8 cellular contexts compared by ENCODE assay signal in the genomic region with DNA sequence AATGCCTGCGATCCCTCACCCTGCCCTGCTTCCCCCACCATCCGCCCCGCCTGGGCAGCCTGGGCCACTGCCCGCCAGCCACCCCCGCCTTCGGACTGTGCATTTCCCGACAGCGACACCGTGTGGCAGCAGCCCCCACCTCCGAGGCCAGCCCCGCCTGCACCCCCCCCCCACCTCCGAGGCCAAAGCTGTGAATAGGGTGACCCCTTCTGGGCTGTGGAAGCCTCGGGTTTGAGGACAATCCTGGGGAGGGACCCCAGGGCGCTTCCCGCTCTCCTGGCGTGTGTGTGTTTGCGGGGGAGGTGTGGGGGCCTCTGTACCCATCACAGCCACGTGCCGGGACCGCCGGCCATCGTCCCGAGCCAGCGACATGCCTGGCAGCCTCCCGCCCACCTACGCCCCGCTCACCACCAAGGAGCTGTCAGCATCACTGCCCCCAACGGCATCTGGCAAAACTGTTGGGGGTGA. TPM values are rescaled to one million over a fixed set of nuclear protein-coding genes. Genes with fewer than 3 reads are reported as not detected.
A peak's percentile ranks its signal among the peaks of the same experiment; 100 is the strongest.
DNase-seq lines count a peak whose midpoint lies in the region; ATAC-seq and TF ChIP-seq lines count a peak whose summit lies in the region.

No MANE protein-coding gene starts in this region.

- intact Hi-C loops in IMR-90 (cut with micrococcal nuclease) = loop anchor here (1.0 to 5.0 kb wide), 3 partner anchors 44 to 121 kb away; no protein-coding TSS in a partner anchor

- 0 out of 2 replicates have a peak overlapping the region, but pooled peaks have one; percentile 16 for H3K4me2 ChIP-seq in IMR-90 (ENCODE audit: low read depth, low read length)
- no peak overlapping the region for H3K4me2 ChIP-seq in osteoblast (ENCODE audit: insufficient read depth, low read length)

- CTCF ChIA-PET in IMR-90 (lab: Yijun Ruan, JAX) = interaction anchor here (0.7 to 4.0 kb wide), 5 partner anchors 44 to 120 kb away, joined by 3 to 24 read pairs (median 6); no protein-coding TSS in a partner anchor

- no peaks in the 10 kb centered on the region; a peak in 1 of 4 replicates for H3K79me1 ChIP-seq in IMR-90 (ENCODE audit: low read depth in 1 of 2, low read length in 2 of 2)

- no peaks in the 10 kb centered on the region for H3K27me3 ChIP-seq in GM06990 (replicated peaks; ENCODE audit: control insufficient read depth, insufficient read depth, low read length)
- no peaks in the 10 kb centered on the region for H3K27me3 ChIP-seq in IMR-90 (ENCODE audit: control insufficient read depth, insufficient read depth, low read length)
- H3K27me3 ChIP-seq in gastroesophageal sphincter = no peaks in the 10 kb centered on the region
- H3K27me3 ChIP-seq in osteoblast (ENCODE audit: insufficient read depth, low read length) = no peaks in the 10 kb centered on the region

- in situ Hi-C loops in IMR-90 (cut with MboI; ENCODE audit: low sequenced_read_pairs) = loop anchor here (5.0 kb wide), 1 partner anchor 109 kb away; no protein-coding TSS in a partner anchor

- peaks cover 13% of the 10 kb centered on the region for H3K79me2 ChIP-seq in osteoblast (ENCODE audit: insufficient read depth, low read length)

- peak overlapping the region; percentile 69; the same call in 1 of the 2 replicates for H3K4ac ChIP-seq in IMR-90 (ENCODE audit: low read depth, low read length)

- H3K23ac ChIP-seq in IMR-90 (ENCODE audit: low read depth, low read length) = no peak overlapping the region

- peak; percentile 98 for TF ChIP-seq CTCF in GM06990 (IDR thresholded peaks at IDR 0.05; ENCODE audit: insufficient read depth, low read length, poor library complexity, severe bottlenecking)
- TF ChIP-seq CTCF in IMR-90 (conservative IDR thresholded peaks at IDR 0.05; ENCODE audit: low read depth, low read length) = peak; percentile 98
- TF ChIP-seq CTCF in gastroesophageal sphincter (IDR thresholded peaks at IDR 0.05) = peak in 3 of 4 experiments; percentile 89 to 98 (median 93)
- peak; percentile 51 for TF ChIP-seq CTCF in osteoblast (IDR thresholded peaks at IDR 0.05; ENCODE audit: extremely low read depth, low read depth, low read length)

- no peaks in the 10 kb centered on the region; the same call in 1 of the 2 replicates for H4K20me1 ChIP-seq in IMR-90 (ENCODE audit: insufficient read depth, low read length)
- H4K20me1 ChIP-seq in osteoblast (ENCODE audit: insufficient read depth, low read length) = peaks cover 73% of the 10 kb centered on the region

- H2BK15ac ChIP-seq in IMR-90 (ENCODE audit: low read depth, low read length) = no peak overlapping the region

- no peak overlapping the region for H2BK20ac ChIP-seq in IMR-90 (ENCODE audit: low read depth, low read length)

- BruUV-seq in IMR-90 (replicated peaks; lab: Mats Ljungman, UMichigan) = no TSS peak

- H3K9me1 ChIP-seq in IMR-90 (ENCODE audit: insufficient read depth, low read length) = no peaks in the 10 kb centered on the region

- peak overlapping the region; percentile 13; the same call in 1 of the 2 replicates for H4K91ac ChIP-seq in IMR-90 (ENCODE audit: insufficient read depth, low read depth, low read length)

- H3K9ac ChIP-seq in IMR-90 (ENCODE audit: low read depth, low read length) = no peak overlapping the region

- H3K56ac ChIP-seq in IMR-90 (ENCODE audit: extremely low read depth, insufficient read depth, low read length) = no peak overlapping the region

- peak overlapping the region; percentile 46; the same call in 1 of the 2 replicates for H4K5ac ChIP-seq in IMR-90 (ENCODE audit: low read depth, low read length)

- H2BK120ac ChIP-seq in IMR-90 (ENCODE audit: low read depth, low read length) = 0 out of 2 replicates have a peak overlapping the region, but pooled peaks have one; percentile 32

- H3K4me1 ChIP-seq in IMR-90 (ENCODE audit: control insufficient read depth, insufficient read depth, low read length) = peaks cover 15% of the 10 kb centered on the region
- peaks cover 0 to 76% (median 37%) of the 10 kb centered on the region in 3 donors for H3K4me1 ChIP-seq in gastroesophageal sphincter
- peaks cover 34% of the 10 kb centered on the region for H3K4me1 ChIP-seq in osteoblast (ENCODE audit: insufficient read depth, low read length)

- no peak overlapping the region for H3K18ac ChIP-seq in IMR-90 (ENCODE audit: low read depth, low read length)

- TF ChIP-seq RAD21 in IMR-90 (IDR thresholded peaks at IDR 0.05; ENCODE audit: low read length) = peak; percentile 87

- H3K4me3 ChIP-seq in GM06990 (replicated peaks; ENCODE audit: low read depth, low read length) (no peak overlapping the region), IMR-90 (ENCODE audit: insufficient read depth, low read depth, low read length) (no peak overlapping the region), gastroesophageal sphincter (no peak overlapping the region), osteoblast (ENCODE audit: insufficient read depth, low read length) (no peak overlapping the region)

- no peak overlapping the region for H3K14ac ChIP-seq in IMR-90 (replicated peaks; ENCODE audit: low read depth, low read length)

- peak overlapping the region; percentile 22 for H2BK5ac ChIP-seq in IMR-90 (ENCODE audit: low read depth, low read length, poor library complexity, severe bottlenecking)

- DNase-seq in GM06990 (ENCODE audit: extremely low read depth, insufficient read length) (peak; percentile 86), IMR-90 (peak; percentile 73), SK-N-DZ (ENCODE audit: low spot score) (peak; percentile 77), osteoblast (ENCODE audit: insufficient read length, low spot score, missing footprints) (peak; percentile 99), substantia nigra (lab: John Stamatoyannopoulos, UW) (peak in 48 of 49 donors; percentile 67 to 97 (median 90))
- DNase-seq in activated naive CD4-positive, alpha-beta T cell treated with Interleukin-2 at 50 U/mL for 16 hours = peak; percentile 83

- H3K9me3 ChIP-seq in IMR-90 (ENCODE audit: control insufficient read depth, insufficient read depth, low read length) (no peaks in the 10 kb centered on the region), gastroesophageal sphincter (no peaks in the 10 kb centered on the region), osteoblast (ENCODE audit: low read depth, low read length) (no peaks in the 10 kb centered on the region)

- 39% methylated on average over 8 of the region's 28 CpGs; no CpG with 5 or more reads in 1 of the 2 experiments for WGBS in IMR-90 (ENCODE audit: extremely low coverage in 2 of 2, insufficient read length in 1 of 2), 2 experiments
- no CpG with 5 or more reads among the region's 28 CpGs for WGBS in gastroesophageal sphincter (ENCODE audit: low coverage in 1 of 2), 2 donors

- H3K27ac ChIP-seq in IMR-90 (ENCODE audit: insufficient read depth, low read length) (no peak overlapping the region; the same call in 1 of the 2 replicates), gastroesophageal sphincter (peak overlapping the region; percentile 26 to 97 (median 78)), osteoblast (ENCODE audit: low read depth, low read length) (peak overlapping the region; percentile 66), substantia nigra (ENCODE audit: low read depth, low read length, poor library complexity, severe bottlenecking) (peak overlapping the region; percentile 75)

- H2AK5ac ChIP-seq in IMR-90 (ENCODE audit: low read depth, low read length) = peak overlapping the region; percentile 75

- H2AFZ ChIP-seq in IMR-90 (replicated peaks; ENCODE audit: low read length, poor library complexity) = peak overlapping the region; percentile 71
- no peak overlapping the region for H2AFZ ChIP-seq in osteoblast (ENCODE audit: low read length)

- dilution Hi-C loops in IMR-90 (cut with HindIII; ENCODE audit: low sequenced_read_pairs, unreplicated experiment) = no loop called here

- no peak for TF ChIP-seq EP300 in gastroesophageal sphincter (IDR thresholded peaks at IDR 0.05)

- POLR2A ChIA-PET in IMR-90 (lab: Charles Lee; ENCODE audit: unreplicated experiment) = interaction anchor here (1.1 kb wide), 1 partner anchor 119 kb away, joined by 6 read pairs; no protein-coding TSS in a partner anchor

- TF ChIP-seq POLR2A in IMR-90 (IDR thresholded peaks at IDR 0.05; ENCODE audit: low read depth, low read length) = no peak
- TF ChIP-seq POLR2A in gastroesophageal sphincter (IDR thresholded peaks at IDR 0.05) = no peak

- H4K8ac ChIP-seq in IMR-90 (ENCODE audit: low read depth in 2 of 2, low read length in 2 of 2) = peak overlapping the region in 1 of 2 experiments; percentile 47; a peak in 1 of 4 replicates

- H3K36me3 ChIP-seq in GM06990 (ENCODE audit: control insufficient read depth, insufficient read depth, low read length) (no peaks in the 10 kb centered on the region), IMR-90 (ENCODE audit: control insufficient read depth, insufficient read depth, low read length) (peaks cover 26% of the 10 kb centered on the region), gastroesophageal sphincter (peaks cover 0 to 27% of the 10 kb centered on the region in 2 donors), osteoblast (ENCODE audit: insufficient read depth, low read length) (peaks cover 49% of the 10 kb centered on the region)

- peak overlapping the region; percentile 91 for H2AK9ac ChIP-seq in IMR-90 (replicated peaks; ENCODE audit: low read depth, low read length, poor library complexity)

- ATAC-seq in IMR-90 (ENCODE audit: low read depth) = peak; percentile 81
- peak; percentile 85 for ATAC-seq in gastroesophageal sphincter
- no peak for ATAC-seq in HG03354 (IDR thresholded peaks at IDR 0.05; ENCODE audit: poor library complexity, severe bottlenecking, unreplicated experiment)

TF ChIP-seq in IMR-90, 13 proteins besides CTCF, POLR2A, EP300 and RAD21 (continues in another document):
- TF ChIP-seq FOS (IDR thresholded peaks at IDR 0.05; ENCODE audit: low read depth, low read length) = no peak
- TF ChIP-seq BHLHE40 (IDR thresholded peaks at IDR 0.05; ENCODE audit: low read depth, low read length) = no peak
- TF ChIP-seq RCOR1 (IDR thresholded peaks at IDR 0.05; ENCODE audit: insufficient replicate concordance, low read length) = no peak
- TF ChIP-seq NFE2L2 (IDR thresholded peaks at IDR 0.05; ENCODE audit: low read depth, low read length) = no peak
- no peak for TF ChIP-seq CHD1 (IDR thresholded peaks at IDR 0.05; ENCODE audit: low read depth, low read length)

RNA-seq across cellular contexts. Expression of a gene that starts 33.8 kb away (rescaled TPM):
- 6.1 and 7.0 TPM in 2 replicates for total RNA-seq in IMR-90 (2012; rRNA removed)
- 3.1 and 3.3 TPM in 2 replicates for polyA plus RNA-seq in IMR-90 (2012; rRNA removed)
- polyA plus RNA-seq in IMR-90 (2012; cell fraction: cytosol; rRNA removed) = 3.2 and 3.3 TPM in 2 replicates
- 3.0 and 5.9 TPM in 2 replicates for polyA plus RNA-seq in IMR-90 (2012; cell fraction: nucleus; rRNA removed; ENCODE audit: low replicate concordance)
- polyA plus RNA-seq in SK-N-DZ (2014; cell fraction: cytosol; rRNA removed) = 4.2 and 4.8 TPM in 2 replicates
- 1.7 and 13.8 TPM in 2 replicates for polyA plus RNA-seq in SK-N-DZ (2014; cell fraction: nucleus; rRNA removed)
- 10 to 100 TPM; 19.5 to 28.5 (median 26.9) TPM for total RNA-seq in gastroesophageal sphincter
- 21.8 and 22.1 TPM in 2 replicates for total RNA-seq in osteoblast
